In genomic region chr20:51749674-51750036, GRCh38 we compare ENCODE assay signal across 11 cellular contexts. TPM values are rescaled to one million over a fixed set of nuclear protein-coding genes. Genes with fewer than 3 reads are reported as not detected.
A peak's percentile ranks its signal among the peaks of the same experiment; 100 is the strongest.
DNase-seq lines count a peak whose midpoint lies in the region; ATAC-seq, FAIRE-seq and TF ChIP-seq lines count a peak whose summit lies in the region.
"Had no signal": no experiment of that assay in that cellular context is flagged by ENCODE, and none has a peak within 500 bp of the region (broad histone marks: within the 10 kb centered on the region; RNA-seq: fewer than 3 reads in every experiment).

No MANE protein-coding gene starts in this region.

- TF ChIP-seq POLR2A in esophagus muscularis mucosa (IDR thresholded peaks at IDR 0.05; ENCODE audit: low read depth): no peak

- no peaks in the 10 kb centered on the region for H3K27me3 Mint-ChIP-seq in Calu3 (ENCODE audit: unreplicated experiment)

- intact Hi-C loops in Calu3 (cut with micrococcal nuclease; ENCODE audit: unreplicated experiment): loop anchor here (1.0 kb wide), 2 partner anchors 12 to 48 kb away; no protein-coding TSS in a partner anchor
- intact Hi-C loops in esophagus muscularis mucosa (cut with DNase I): no loop called here
- intact Hi-C loops in pancreas (cut with DNase I): no loop called here

- no peak for TF ChIP-seq CTCF in Calu3 (IDR thresholded peaks at IDR 0.05; ENCODE audit: unreplicated experiment)
- no peak for TF ChIP-seq CTCF in RWPE1 (conservative IDR thresholded peaks at IDR 0.05; ENCODE audit: low read depth)
- no peak for TF ChIP-seq CTCF in esophagus muscularis mucosa (IDR thresholded peaks at IDR 0.05)
- TF ChIP-seq CTCF in pancreas (IDR thresholded peaks at IDR 0.05): no peak

- DNase-seq in Calu3 (no peak), RWPE1 (ENCODE audit: low spot score) (peak; percentile 47), esophagus muscularis mucosa (ENCODE audit: extremely low spot score) (no peak), pancreas (no peak), amygdala (lab: John Stamatoyannopoulos, UW) (no peak), SKM-1 (lab: John Stamatoyannopoulos, UW; ENCODE audit: unreplicated experiment) (no peak)
- no peak for DNase-seq in stimulated activated CD4-positive, alpha-beta T cell treated with anti-CD3 and anti-CD28 coated beads, Interleukin-4, amount 100 ng/mL, for 4 hours
- DNase-seq: activated CD4-positive, CD25-positive, alpha-beta regulatory T cell treated with anti-CD3 and anti-CD28 coated beads, Interleukin-2, amount 50 U/mL, for 72 hours; NCI-H748 treated with DMSO at 0.1 percent for 48 hours had no signal

- H3K27ac ChIP-seq in RWPE1: peak overlapping the region; percentile 89
- H3K27ac ChIP-seq in esophagus muscularis mucosa (replicated peaks in 1 of 4): peak overlapping the region; percentile 47 to 78 (median 57)
- H3K27ac ChIP-seq in pancreas: peak overlapping the region in 3 of 4 donors; percentile 51 to 90 (median 86)
- H3K27ac ChIP-seq: parathyroid adenoma had no signal

- WGBS in esophagus muscularis mucosa: 10% methylated on average over 1 of the region's 1 CpG
- WGBS in pancreas, 2 donors: 32 to 44% methylated on average over 1 of the region's 1 CpG

- H3K4me3 ChIP-seq in esophagus muscularis mucosa (no peak overlapping the region), pancreas (no peak overlapping the region)

- no peaks in the 10 kb centered on the region for H3K27me3 ChIP-seq in esophagus muscularis mucosa
- no peaks in the 10 kb centered on the region for H3K27me3 ChIP-seq in pancreas

- H3K27ac Mint-ChIP-seq in Calu3 (ENCODE audit: unreplicated experiment): peak overlapping the region; percentile 94

- BruUV-seq in Calu3 (replicated peaks; lab: Mats Ljungman, UMichigan): TSS peak; percentile 39

- peaks cover 26 to 47% (median 44%) of the 10 kb centered on the region in 4 donors for H3K4me1 ChIP-seq in esophagus muscularis mucosa
- peaks cover 11 to 44% (median 12%) of the 10 kb centered on the region in 3 donors for H3K4me1 ChIP-seq in pancreas

- H3K9me3 ChIP-seq in esophagus muscularis mucosa (no peaks in the 10 kb centered on the region), pancreas (no peaks in the 10 kb centered on the region)

- CTCF ChIA-PET in Calu3 (lab: Charles Lee): interaction anchor here (0.7 to 1.6 kb wide), 13 partner anchors 11 to 333 kb away, joined by 3 to 10 read pairs (median 4); no protein-coding TSS in a partner anchor
- CTCF ChIA-PET in RWPE1 (lab: Yijun Ruan, JAX): interaction anchor here (1.2 kb wide), 1 partner anchor 110 kb away, joined by 5 read pairs; no protein-coding TSS in a partner anchor

- POLR2A ChIA-PET in RWPE1 (lab: Yijun Ruan, JAX; ENCODE audit: low non-redundant PET): no interaction called here

- H3K36me3 Mint-ChIP-seq in Calu3 (ENCODE audit: insufficient read depth, unreplicated experiment): peaks cover 37% of the 10 kb centered on the region

- H3K4me3 Mint-ChIP-seq in Calu3 (ENCODE audit: low read depth, unreplicated experiment): peak overlapping the region; percentile 54

- ATAC-seq in pancreas (peak in 3 of 4 donors; percentile 1 to 15 (median 9)), GM21390 (IDR thresholded peaks at IDR 0.05; ENCODE audit: unreplicated experiment) (no peak)

- peaks cover 5% of the 10 kb centered on the region for H3K9me3 Mint-ChIP-seq in Calu3 (ENCODE audit: low read depth, unreplicated experiment)

- TF ChIP-seq EP300 in esophagus muscularis mucosa (IDR thresholded peaks at IDR 0.05): no peak

- FAIRE-seq in pancreas (lab: Jason Lieb, UNC): no peak

- H3K4me1 Mint-ChIP-seq in Calu3 (ENCODE audit: low read depth, unreplicated experiment): peaks cover 67% of the 10 kb centered on the region

- no peaks in the 10 kb centered on the region for H3K36me3 ChIP-seq in esophagus muscularis mucosa
- H3K36me3 ChIP-seq in pancreas: no peaks in the 10 kb centered on the region

RNA-seq across cellular contexts. Expression of gene ATP9A, which starts 18.5 kb away (rescaled TPM):
- total RNA-seq in Calu3 (2022) (90.3 and 98.5 TPM in 2 replicates), esophagus muscularis mucosa (10 to 100 TPM; 44.4 to 70.9 (median 56.0) TPM), pancreas (10 to 100 TPM; 17.0 to 41.0 (median 21.4) TPM)
- 10 to 100 TPM in 1 of 2 donors, 1 to 10 TPM in 1; 5.8 to 15.5 TPM for polyA plus RNA-seq in pancreas

RNA-seq across cellular contexts. Expression of gene SALL4, which starts 52.7 kb away (rescaled TPM):
- total RNA-seq in Calu3 (2022) (7.6 and 9.5 TPM in 2 replicates), esophagus muscularis mucosa (not detected), pancreas (1 to 10 TPM; 1.1 to 2.4 (median 1.7) TPM)
- polyA plus RNA-seq in pancreas: 1 to 10 TPM; 2.8 to 3.0 TPM
